9 cellular contexts compared by ENCODE assay signal in the genomic region with DNA sequence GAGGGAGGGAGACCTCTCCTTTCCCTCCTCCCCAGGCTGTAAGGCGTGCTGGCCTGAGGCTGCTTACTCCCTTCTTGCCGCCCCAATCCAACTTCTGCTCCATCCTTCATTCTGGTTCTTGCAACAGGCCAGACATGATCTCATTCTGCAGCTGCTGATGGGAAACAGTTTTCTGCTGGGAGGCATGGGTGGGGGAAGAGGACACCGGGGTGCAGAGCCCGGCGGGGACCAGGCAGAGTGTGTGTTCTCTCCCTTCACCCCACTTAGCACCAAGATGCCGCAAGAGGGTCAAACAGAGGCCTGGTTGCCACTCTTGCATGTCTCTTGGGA. TPM values are rescaled to one million over a fixed set of nuclear protein-coding genes. Genes with fewer than 3 reads are reported as not detected.
DNase-seq lines count a peak whose midpoint lies in the region; ATAC-seq and TF ChIP-seq lines count a peak whose summit lies in the region.
"Had no signal": no experiment of that assay in that cellular context is flagged by ENCODE, and none has a peak within 500 bp of the region (broad histone marks: within the 10 kb centered on the region; RNA-seq: fewer than 3 reads in every experiment).

No MANE protein-coding gene starts in this region.

- intact Hi-C loops in CD14-positive monocyte (cut with micrococcal nuclease) = no loop called here

- peaks cover 7 to 11% of the 10 kb centered on the region in 2 donors for H3K36me3 Mint-ChIP-seq in CD14-positive monocyte
- no peaks in the 10 kb centered on the region for H3K36me3 Mint-ChIP-seq in natural killer cell treated with Interleukin-12 subunit alpha and Interleukin-12 subunit beta and Interleukin-15 and Interleukin-18, amount 100 ng/mL, for 72 hours

- H3K27me3 Mint-ChIP-seq in CD14-positive monocyte (ENCODE audit: low read depth in 3 of 3) = peaks cover 22 to 47% (median 25%) of the 10 kb centered on the region in 3 donors
- H3K27me3 Mint-ChIP-seq in natural killer cell treated with Interleukin-12 subunit alpha and Interleukin-12 subunit beta and Interleukin-15 and Interleukin-18, amount 100 ng/mL, for 72 hours = no peaks in the 10 kb centered on the region

- DNase-seq in CD14-positive monocyte (ENCODE audit: low spot score) (no peak), astrocyte of the spinal cord (ENCODE audit: low read depth, low spot score) (no peak), DMS114 treated with DMSO at 0.1 percent for 48 hours (lab: John Stamatoyannopoulos, UW; ENCODE audit: unreplicated experiment) (no peak), NCI-H774 (lab: John Stamatoyannopoulos, UW) (no peak)
- DNase-seq in natural killer cell treated with Interleukin-12 subunit alpha and Interleukin-12 subunit beta and Interleukin-15 and Interleukin-18, amount 100 ng/mL, for 72 hours (ENCODE audit: low spot score) = no peak
- DNase-seq: brain microvascular endothelial cell had no signal

- H3K27ac Mint-ChIP-seq in CD14-positive monocyte = no peak overlapping the region
- peak overlapping the region; percentile 53 to 54 for H3K27ac Mint-ChIP-seq in natural killer cell treated with Interleukin-12 subunit alpha and Interleukin-12 subunit beta and Interleukin-15 and Interleukin-18, amount 100 ng/mL, for 72 hours

- H3K27ac ChIP-seq in HUES64 (ENCODE audit: low read depth, low read length) = no peak overlapping the region
- H3K27ac ChIP-seq: brain microvascular endothelial cell had no signal

- H3K4me1 Mint-ChIP-seq in CD14-positive monocyte = peaks cover 27% of the 10 kb centered on the region
- H3K4me1 Mint-ChIP-seq in natural killer cell treated with Interleukin-12 subunit alpha and Interleukin-12 subunit beta and Interleukin-15 and Interleukin-18, amount 100 ng/mL, for 72 hours (ENCODE audit: low read depth in 2 of 2) = peaks cover 12 to 18% of the 10 kb centered on the region in 2 donors

- H3K4me3 ChIP-seq in HUES64 (ENCODE audit: low read length) = peak overlapping the region; percentile 79
- H3K4me3 ChIP-seq in astrocyte of the spinal cord (ENCODE audit: low read depth, low read length) = peak overlapping the region; percentile 60

- 88% methylated on average over 6 of the region's 6 CpGs for WGBS in HUES64

- H3K4me1 ChIP-seq in HUES64 (ENCODE audit: insufficient read depth, low read length) = peaks cover 14% of the 10 kb centered on the region

- peak overlapping the region; percentile 16 to 84 for H3K4me3 Mint-ChIP-seq in CD14-positive monocyte
- H3K4me3 Mint-ChIP-seq in natural killer cell treated with Interleukin-12 subunit alpha and Interleukin-12 subunit beta and Interleukin-15 and Interleukin-18, amount 100 ng/mL, for 72 hours = peak overlapping the region; percentile 88

- no peak overlapping the region for H3K9ac ChIP-seq in HUES64 (ENCODE audit: low read depth, low read length)

- no peaks in the 10 kb centered on the region for H3K9me3 ChIP-seq in HUES64 (ENCODE audit: insufficient read depth, low read depth, low read length)

- H3K36me3 ChIP-seq in HUES64 (ENCODE audit: insufficient read depth, low read length) = no peaks in the 10 kb centered on the region
- H3K36me3 ChIP-seq: brain microvascular endothelial cell had no signal

- peaks cover 43% of the 10 kb centered on the region for H3K27me3 ChIP-seq in HUES64 (ENCODE audit: insufficient read depth, low read length)
- H3K27me3 ChIP-seq: brain microvascular endothelial cell had no signal

- peaks cover 0 to 5% (median 1%) of the 10 kb centered on the region in 7 donors for H3K9me3 Mint-ChIP-seq in CD14-positive monocyte
- no peaks in the 10 kb centered on the region for H3K9me3 Mint-ChIP-seq in natural killer cell treated with Interleukin-12 subunit alpha and Interleukin-12 subunit beta and Interleukin-15 and Interleukin-18, amount 100 ng/mL, for 72 hours

- no peak for TF ChIP-seq CTCF in CD14-positive monocyte (IDR thresholded peaks at IDR 0.05)
- TF ChIP-seq CTCF in astrocyte of the spinal cord (IDR thresholded peaks at IDR 0.05; ENCODE audit: low read depth, low read length) = no peak

- no peak for ATAC-seq in natural killer cell treated with Interleukin-12 subunit alpha and Interleukin-12 subunit beta and Interleukin-15 and Interleukin-18, amount 100 ng/mL, for 72 hours
- ATAC-seq in GM21529 (IDR thresholded peaks at IDR 0.05; ENCODE audit: unreplicated experiment) (no peak), GM21723 (IDR thresholded peaks at IDR 0.05; ENCODE audit: unreplicated experiment) (no peak)

- in situ Hi-C loops in astrocyte of the spinal cord (cut with HindIII; ENCODE audit: low sequenced_read_pairs) = no loop called here

RNA-seq across cellular contexts. Expression of a gene that starts 1.4 kb away (rescaled TPM):
- under 1 TPM; 0.78 to 0.90 TPM for polyA plus RNA-seq in CD14-positive monocyte
- 5.7 TPM for polyA plus RNA-seq in HUES64 (2013, experiment 1 of 2)
- 3.0 TPM for polyA plus RNA-seq in HUES64 (2013, experiment 2 of 2)
- 10 to 100 TPM; 29.4 to 46.2 TPM for total RNA-seq in natural killer cell treated with Interleukin-12 subunit alpha and Interleukin-12 subunit beta and Interleukin-15 and Interleukin-18, amount 100 ng/mL, for 72 hours

RNA-seq across cellular contexts. Expression of a gene that starts 2.8 kb away (rescaled TPM):
- not detected for polyA plus RNA-seq in CD14-positive monocyte
- polyA plus RNA-seq in HUES64 (2013, experiment 1 of 2) = 1.6 TPM
- polyA plus RNA-seq in HUES64 (2013, experiment 2 of 2) = 3.2 TPM
- 1 to 10 TPM in 1 of 2 donors, under 1 TPM in 1; 0.52 to 1.3 TPM for total RNA-seq in natural killer cell treated with Interleukin-12 subunit alpha and Interleukin-12 subunit beta and Interleukin-15 and Interleukin-18, amount 100 ng/mL, for 72 hours

RNA-seq across cellular contexts. Expression of a gene that starts 7.9 kb away (rescaled TPM):
- polyA plus RNA-seq in CD14-positive monocyte = not detected
- not detected for polyA plus RNA-seq in HUES64 (2013, experiment 1 of 2)
- polyA plus RNA-seq in HUES64 (2013, experiment 2 of 2) = not detected
- total RNA-seq in natural killer cell treated with Interleukin-12 subunit alpha and Interleukin-12 subunit beta and Interleukin-15 and Interleukin-18, amount 100 ng/mL, for 72 hours = not detected

RNA-seq across cellular contexts. Expression of a gene that starts 15.6 kb away (rescaled TPM):
- 10 to 100 TPM; 72.4 to 76.9 TPM for polyA plus RNA-seq in CD14-positive monocyte
- 54.3 TPM for polyA plus RNA-seq in HUES64 (2013, experiment 1 of 2)
- 51.4 TPM for polyA plus RNA-seq in HUES64 (2013, experiment 2 of 2)
- total RNA-seq in natural killer cell treated with Interleukin-12 subunit alpha and Interleukin-12 subunit beta and Interleukin-15 and Interleukin-18, amount 100 ng/mL, for 72 hours = 100 to 1,000 TPM in 1 of 2 donors, 10 to 100 TPM in 1; 74.9 to 122 TPM

RNA-seq across cellular contexts. Expression of a gene that starts 33.1 kb away (rescaled TPM):
- 1 to 10 TPM; 1.5 to 1.7 TPM for polyA plus RNA-seq in CD14-positive monocyte
- 3.7 TPM for polyA plus RNA-seq in HUES64 (2013, experiment 1 of 2)
- 3.4 TPM for polyA plus RNA-seq in HUES64 (2013, experiment 2 of 2)
- total RNA-seq in natural killer cell treated with Interleukin-12 subunit alpha and Interleukin-12 subunit beta and Interleukin-15 and Interleukin-18, amount 100 ng/mL, for 72 hours = 1 to 10 TPM; 3.2 to 8.1 TPM

Comparison
In these comparisons a context has a peak if more than half of its experiments do, and no peak if none do; other contexts are left out.
1. H3K27ac Mint-ChIP-seq: peak in natural killer cell treated with Interleukin-12 subunit alpha and Interleukin-12 subunit beta and Interleukin-15 and Interleukin-18, amount 100 ng/mL, for 72 hours (2 of 2); none in CD14-positive monocyte (0 of 7).